Comparison of ENCODE assay signal across 9 cellular contexts in genomic region chr2:240893363-240893828, GRCh38. TPM values are rescaled to one million over a fixed set of nuclear protein-coding genes. Genes with fewer than 3 reads are reported as not detected.
DNase-seq lines count a peak whose midpoint lies in the region; ATAC-seq and TF ChIP-seq lines count a peak whose summit lies in the region.
"Had no signal": no experiment of that assay in that cellular context is flagged by ENCODE, and none has a peak within 500 bp of the region (broad histone marks: within the 10 kb centered on the region; RNA-seq: fewer than 3 reads in every experiment).

No MANE protein-coding gene starts in this region.

- no peak for DNase-seq in SK-N-SH
- DNase-seq in RPMI7951 (ENCODE audit: low read depth): peak; percentile 64
- peak in 40 of 42 donors; percentile 17 to 86 (median 52) for DNase-seq in head of caudate nucleus
- DNase-seq in stimulated activated CD4-positive, alpha-beta T cell treated with anti-CD3 and anti-CD28 coated beads, Interleukin-4, amount 100 ng/mL, for 24 hours: peak; percentile 46
- DNase-seq: AML-193 had no signal

- H3K36me3 ChIP-seq in SK-N-SH (replicated peaks in 1 of 2; ENCODE audit: control insufficient read depth in 1 of 2, insufficient read depth in 2 of 2, low read length in 1 of 2): no peaks in the 10 kb centered on the region

- TF ChIP-seq EP300 in SK-N-SH (IDR thresholded peaks at IDR 0.05; ENCODE audit: borderline replicate concordance in 1 of 2, low read depth in 1 of 2, low read length in 1 of 2): no peak

- no peak for TF ChIP-seq CTCF in SK-N-SH (IDR thresholded peaks at IDR 0.05)

- no peaks in the 10 kb centered on the region for H3K9me3 ChIP-seq in SK-N-SH

- no peaks in the 10 kb centered on the region for H3K9me2 ChIP-seq in SK-N-SH

- no peaks in the 10 kb centered on the region for H3K79me2 ChIP-seq in SK-N-SH (ENCODE audit: insufficient read depth)

- intact Hi-C loops in head of caudate nucleus (cut with DNase I): no loop called here

- no peaks in the 10 kb centered on the region for H4K20me1 ChIP-seq in SK-N-SH (ENCODE audit: insufficient read depth)

- no peak overlapping the region for H2AFZ ChIP-seq in SK-N-SH (ENCODE audit: low read depth)

- peaks cover 0 to 15% of the 10 kb centered on the region in 2 experiments; a peak in 1 of 4 replicates for H3K4me1 ChIP-seq in SK-N-SH (ENCODE audit: control insufficient read depth in 1 of 2, insufficient read depth in 2 of 2, low read depth in 1 of 2, low read length in 1 of 2)

- WGBS in SK-N-SH (ENCODE audit: low lambda C conversion rate): 43% methylated on average over 10 of the region's 17 CpGs

- no peaks in the 10 kb centered on the region for H3K27me3 ChIP-seq in SK-N-SH (ENCODE audit: insufficient read depth)

- POLR2A ChIA-PET in SK-N-SH (lab: Yijun Ruan, JAX): no interaction called here

- CTCF ChIA-PET in SK-N-SH (lab: Yijun Ruan, JAX): interaction anchor here (0.5 to 4.1 kb wide), 4 partner anchors 9 to 954 kb away, joined by 3 to 23 read pairs (median 4); no protein-coding TSS in a partner anchor

- H3K4me3 ChIP-seq in SK-N-SH (ENCODE audit: low read depth in 2 of 2, low read length in 1 of 2): no peak overlapping the region

- TF ChIP-seq RAD21 in SK-N-SH (IDR thresholded peaks at IDR 0.05; ENCODE audit: low read length): no peak

- H3K4me2 ChIP-seq in SK-N-SH: no peak overlapping the region

- H3F3A ChIP-seq in SK-N-SH (replicated peaks; ENCODE audit: insufficient read depth): no peaks in the 10 kb centered on the region

- H3K9ac ChIP-seq in SK-N-SH: no peak overlapping the region

- H3K27ac ChIP-seq in SK-N-SH (ENCODE audit: low read depth in 2 of 2, low read length in 1 of 2): no peak overlapping the region

- ATAC-seq in SK-N-SH treated with all-trans-retinoic acid at 6 μM for 48 hours (peak; percentile 55), GM18498 (IDR thresholded peaks at IDR 0.05; ENCODE audit: unreplicated experiment) (no peak), GM18511 (IDR thresholded peaks at IDR 0.05; ENCODE audit: unreplicated experiment) (no peak), GM21367 (IDR thresholded peaks at IDR 0.05; ENCODE audit: unreplicated experiment) (no peak)

TF ChIP-seq in SK-N-SH treated with all-trans-retinoic acid at 6 μM for 48 hours, 23 proteins besides CTCF, POLR2A, EP300 and RAD21:
- no peak for TF ChIP-seq TSHZ2 (CRISPR knock-in tag; IDR thresholded peaks at IDR 0.05)

TF ChIP-seq in SK-N-SH, 30 proteins besides CTCF, POLR2A, EP300 and RAD21:
- TF ChIP-seq ELF1 (IDR thresholded peaks at IDR 0.05) (no peak), RXRA (IDR thresholded peaks at IDR 0.05; ENCODE audit: borderline replicate concordance, low read depth) (no peak), SMC3 (IDR thresholded peaks at IDR 0.05; ENCODE audit: low read depth, low read length) (no peak), CHD2 (IDR thresholded peaks at IDR 0.05; ENCODE audit: low read length, partially characterized antibody) (no peak), TAF1 (IDR thresholded peaks at IDR 0.05; ENCODE audit: borderline replicate concordance, low read depth, low read length) (no peak), GABPA (IDR thresholded peaks at IDR 0.05; ENCODE audit: low read depth) (no peak), FOXJ3 (CRISPR knock-in tag; IDR thresholded peaks at IDR 0.05) (no peak), MAX (IDR thresholded peaks at IDR 0.05; ENCODE audit: low read depth) (no peak), REST (IDR thresholded peaks at IDR 0.05; ENCODE audit: low read depth, low read length) (no peak), USF1 (IDR thresholded peaks at IDR 0.05; ENCODE audit: borderline replicate concordance, low read depth) (no peak), SIN3A (IDR thresholded peaks at IDR 0.05; ENCODE audit: borderline replicate concordance, low read depth, low read length) (no peak), MXI1 (IDR thresholded peaks at IDR 0.05; ENCODE audit: low read depth, low read length) (no peak), ZBTB33 (IDR thresholded peaks at IDR 0.05; ENCODE audit: borderline replicate concordance, low read depth) (no peak), EZH2phosphoT487 (IDR thresholded peaks at IDR 0.05; ENCODE audit: borderline replicate concordance, low read depth) (no peak), PBX3 (IDR thresholded peaks at IDR 0.05) (no peak)

RNA-seq across cellular contexts. Expression of gene MAB21L4, which starts 2.6 kb away (rescaled TPM):
- polyA plus RNA-seq in SK-N-SH (2012; rRNA removed): not detected in 2 replicates
- polyA plus RNA-seq in SK-N-SH (2012; cell fraction: cytosol; rRNA removed): not detected in 2 replicates
- not detected in 2 replicates for polyA plus RNA-seq in SK-N-SH (2012; cell fraction: nucleus; rRNA removed)
- total RNA-seq in RPMI7951 (2014; rRNA removed; shearing (Covaris generic)): not detected in 2 replicates

RNA-seq across cellular contexts. Expression of gene CROCC2, which starts 12.7 kb away (rescaled TPM):
- polyA plus RNA-seq in SK-N-SH (2012; rRNA removed): not detected in 2 replicates
- not detected in 2 replicates for polyA plus RNA-seq in SK-N-SH (2012; cell fraction: cytosol; rRNA removed)
- polyA plus RNA-seq in SK-N-SH (2012; cell fraction: nucleus; rRNA removed): 0.01 and 0.06 TPM in 2 replicates
- total RNA-seq in RPMI7951 (2014; rRNA removed; shearing (Covaris generic)): 0.12 TPM in 1 of 2 replicates, not detected in the other

RNA-seq across cellular contexts. Expression of gene AGXT, which starts 24.8 kb away (rescaled TPM):
- polyA plus RNA-seq in SK-N-SH (2012; rRNA removed): not detected in 2 replicates
- polyA plus RNA-seq in SK-N-SH (2012; cell fraction: cytosol; rRNA removed): not detected in 2 replicates
- polyA plus RNA-seq in SK-N-SH (2012; cell fraction: nucleus; rRNA removed): not detected in 2 replicates
- 0.10 and 0.24 TPM in 2 replicates for total RNA-seq in RPMI7951 (2014; rRNA removed; shearing (Covaris generic))
